Comparison of ENCODE assay signal across 16 cellular contexts in genomic region chr1:36367798-36368197, GRCh38. TPM values are rescaled to one million over a fixed set of nuclear protein-coding genes. Genes with fewer than 3 reads are reported as not detected.
DNase-seq lines count a peak whose midpoint lies in the region; ATAC-seq lines count a peak whose summit lies in the region.
"Had no signal": no experiment of that assay in that cellular context is flagged by ENCODE, and none has a peak within 500 bp of the region (broad histone marks: within the 10 kb centered on the region; RNA-seq: fewer than 3 reads in every experiment).

No MANE protein-coding gene starts in this region.

- peaks cover 7 to 25% of the 10 kb centered on the region in 2 donors for H3K36me3 ChIP-seq in neuronal stem cell (replicated peaks in 1 of 2; ENCODE audit: control insufficient read depth in 2 of 2, insufficient read depth in 2 of 2, low read length in 2 of 2)

- no peak overlapping the region for H3K4me3 Mint-ChIP-seq in T-helper 2 cell treated with Interferon-gamma antibody and Interleukin-4, amounts not matched to agents 5 μg/mL and 100 μg/mL, for 36 hours
- H3K4me3 Mint-ChIP-seq in activated naive CD8-positive, alpha-beta T cell treated with anti-CD3 and anti-CD28 coated beads, Interleukin-2, amount 50 U/mL, for 24 hours = no peak overlapping the region

- H3K9me3 Mint-ChIP-seq in T-helper 2 cell treated with Interferon-gamma antibody and Interleukin-4, amounts not matched to agents 5 μg/mL and 100 μg/mL, for 36 hours = no peaks in the 10 kb centered on the region
- H3K9me3 Mint-ChIP-seq in activated naive CD8-positive, alpha-beta T cell treated with anti-CD3 and anti-CD28 coated beads, Interleukin-2, amount 50 U/mL, for 24 hours = no peaks in the 10 kb centered on the region

- H3K4me2 ChIP-seq in neuronal stem cell (ENCODE audit: insufficient read depth, low read length, poor library complexity, severe bottlenecking) = no peak overlapping the region

- peak overlapping the region; percentile 67 for H2AK5ac ChIP-seq in neuronal stem cell (ENCODE audit: low read depth, low read length)

- peaks cover 20% of the 10 kb centered on the region for H3K36me3 Mint-ChIP-seq in T-helper 2 cell treated with Interferon-gamma antibody and Interleukin-4, amounts not matched to agents 5 μg/mL and 100 μg/mL, for 36 hours (ENCODE audit: low read depth)
- peaks cover 6% of the 10 kb centered on the region for H3K36me3 Mint-ChIP-seq in activated naive CD8-positive, alpha-beta T cell treated with anti-CD3 and anti-CD28 coated beads, Interleukin-2, amount 50 U/mL, for 24 hours (ENCODE audit: low read depth)

- H2BK5ac ChIP-seq in neuronal stem cell (ENCODE audit: low read length) = no peak overlapping the region

- H3K4me1 ChIP-seq in neuronal stem cell (ENCODE audit: control insufficient read depth in 2 of 2, insufficient read depth in 1 of 2, low read depth in 1 of 2, low read length in 2 of 2) = peaks cover 13 to 14% of the 10 kb centered on the region in 2 donors

- DNase-seq in T-helper 2 cell treated with Interferon-gamma antibody and Interleukin-4, amounts not matched to agents 5 μg/mL and 100 μg/mL, for 36 hours (ENCODE audit: low spot score) = no peak
- no peak for DNase-seq in T-helper 2 cell
- DNase-seq in NCI-H187 (lab: John Stamatoyannopoulos, UW) = peak; percentile 75 to 81
- DNase-seq in activated naive CD8-positive, alpha-beta T cell treated with anti-CD3 and anti-CD28 coated beads, Interleukin-2, amount 50 U/mL, for 24 hours = no peak
- DNase-seq in neuronal stem cell (ENCODE audit: low spot score) = no peak
- DNase-seq in occipital lobe (lab: John Stamatoyannopoulos, UW) = no peak
- DNase-seq in ACHN = no peak
- DNase-seq: activated CD4-positive, alpha-beta T cell treated with anti-CD3 and anti-CD28 coated beads, Interleukin-2, amount 50 U/mL, for 48 hours; GM23248; islet precursor cell; MG63; NCI-H2081; NCI-H774; right lobe of liver; stimulated activated CD4-positive, alpha-beta T cell treated with anti-CD3 and anti-CD28 coated beads, Interleukin-4, amount 100 ng/mL, for 24 hours had no signal

- H3K4me3 ChIP-seq in neuronal stem cell (ENCODE audit: low read length in 2 of 2) = no peak overlapping the region
- H3K4me3 ChIP-seq: GM23248, MG63, right lobe of liver had no signal

- no peak overlapping the region for H3K18ac ChIP-seq in neuronal stem cell (ENCODE audit: low read length)

- no peak overlapping the region for H2AFZ ChIP-seq in neuronal stem cell (ENCODE audit: low read length)
- H2AFZ ChIP-seq: GM23248 had no signal

- no peaks in the 10 kb centered on the region for H3K9me3 ChIP-seq in neuronal stem cell (replicated peaks in 1 of 2; ENCODE audit: control insufficient read depth in 2 of 2, insufficient read depth in 1 of 2, low read depth in 1 of 2, low read length in 2 of 2)
- H3K9me3 ChIP-seq: MG63, right lobe of liver had no signal

- WGBS in neuronal stem cell (ENCODE audit: extremely low coverage in 2 of 2, insufficient read length in 2 of 2, insufficient replicate concordance in 1 of 2), 2 donors = no CpG with 5 or more reads among the region's 4 CpGs

- peaks cover 38% of the 10 kb centered on the region for H3K4me1 Mint-ChIP-seq in T-helper 2 cell treated with Interferon-gamma antibody and Interleukin-4, amounts not matched to agents 5 μg/mL and 100 μg/mL, for 36 hours (ENCODE audit: low read depth)
- peaks cover 49% of the 10 kb centered on the region for H3K4me1 Mint-ChIP-seq in activated naive CD8-positive, alpha-beta T cell treated with anti-CD3 and anti-CD28 coated beads, Interleukin-2, amount 50 U/mL, for 24 hours

- H2BK12ac ChIP-seq in neuronal stem cell (ENCODE audit: low read length) = no peak overlapping the region

- H3K27me3 Mint-ChIP-seq in T-helper 2 cell treated with Interferon-gamma antibody and Interleukin-4, amounts not matched to agents 5 μg/mL and 100 μg/mL, for 36 hours (ENCODE audit: low read depth) = no peaks in the 10 kb centered on the region
- no peaks in the 10 kb centered on the region for H3K27me3 Mint-ChIP-seq in activated naive CD8-positive, alpha-beta T cell treated with anti-CD3 and anti-CD28 coated beads, Interleukin-2, amount 50 U/mL, for 24 hours

- no peak overlapping the region for H3K14ac ChIP-seq in neuronal stem cell (ENCODE audit: low read length)

- ATAC-seq in activated naive CD8-positive, alpha-beta T cell treated with anti-CD3 and anti-CD28 coated beads, Interleukin-2, amount 50 U/mL, for 24 hours = no peak
- ATAC-seq in HG02981 (IDR thresholded peaks at IDR 0.05; ENCODE audit: unreplicated experiment) = no peak
- ATAC-seq: right lobe of liver had no signal

- no peak overlapping the region for H3K4ac ChIP-seq in neuronal stem cell (ENCODE audit: low read length)

- no peak overlapping the region for H3K27ac ChIP-seq in neuronal stem cell (replicated peaks; ENCODE audit: low read length)
- H3K27ac ChIP-seq: GM23248, right lobe of liver had no signal

- in situ Hi-C loops in ACHN (cut with HindIII; ENCODE audit: low pct_ligation_motif_present, low pct_unique_long_range_greater_than_20kb, low sequenced_read_pairs) = no loop called here

- H4K91ac ChIP-seq in neuronal stem cell (ENCODE audit: low read depth, low read length, poor library complexity) = no peak overlapping the region

- peaks cover 9% of the 10 kb centered on the region for H3K79me1 ChIP-seq in neuronal stem cell (ENCODE audit: low read depth, low read length)

- no peak overlapping the region for H2BK120ac ChIP-seq in neuronal stem cell (ENCODE audit: low read depth, low read length)

- no peak overlapping the region for H3K23ac ChIP-seq in neuronal stem cell (ENCODE audit: low read depth, low read length, poor library complexity)

- no peak overlapping the region for H2BK15ac ChIP-seq in neuronal stem cell (ENCODE audit: low read length)

- H3K9ac ChIP-seq in neuronal stem cell (ENCODE audit: low read depth, low read length, poor library complexity) = no peak overlapping the region
- H3K9ac ChIP-seq: GM23248 had no signal

- no peak overlapping the region for H4K8ac ChIP-seq in neuronal stem cell (ENCODE audit: low read depth, low read length)

- peak overlapping the region; percentile 50 for H3K27ac Mint-ChIP-seq in T-helper 2 cell treated with Interferon-gamma antibody and Interleukin-4, amounts not matched to agents 5 μg/mL and 100 μg/mL, for 36 hours
- peak overlapping the region; percentile 44 for H3K27ac Mint-ChIP-seq in activated naive CD8-positive, alpha-beta T cell treated with anti-CD3 and anti-CD28 coated beads, Interleukin-2, amount 50 U/mL, for 24 hours

- H3K27me3 ChIP-seq in neuronal stem cell (ENCODE audit: control insufficient read depth in 3 of 3, insufficient read depth in 3 of 3, low read depth in 1 of 3, low read length in 3 of 3) = no peaks in the 10 kb centered on the region
- H3K27me3 ChIP-seq: MG63, right lobe of liver had no signal

RNA-seq across cellular contexts. Expression of gene STK40, which starts 17.9 kb away (rescaled TPM):
- polyA plus RNA-seq in neuronal stem cell (2013, experiment 1 of 2) = 49.4 TPM
- 50.2 TPM for polyA plus RNA-seq in neuronal stem cell (2013, experiment 2 of 2)
- 13.1 TPM for total RNA-seq in occipital lobe

RNA-seq across cellular contexts. Expression of gene LSM10, which starts 29.9 kb away (rescaled TPM):
- 46.9 TPM for polyA plus RNA-seq in neuronal stem cell (2013, experiment 1 of 2)
- 46.5 TPM for polyA plus RNA-seq in neuronal stem cell (2013, experiment 2 of 2)
- total RNA-seq in occipital lobe = 3.1 TPM

RNA-seq across cellular contexts. Expression of gene EVA1B, which starts 44.4 kb away (rescaled TPM):
- polyA plus RNA-seq in neuronal stem cell (2013, experiment 1 of 2) = 26.4 TPM
- polyA plus RNA-seq in neuronal stem cell (2013, experiment 2 of 2) = 25.2 TPM
- total RNA-seq in occipital lobe = 4.5 TPM

Comparison
In these comparisons a context has a peak if more than half of its experiments do, and no peak if none do; other contexts are left out.
1. DNase-seq: peak in NCI-H187 (2 of 2); none in T-helper 2 cell treated with Interferon-gamma antibody and Interleukin-4, amounts not matched to agents 5 μg/mL and 100 μg/mL, for 36 hours (single experiment), T-helper 2 cell (0 of 5), activated naive CD8-positive, alpha-beta T cell treated with anti-CD3 and anti-CD28 coated beads, Interleukin-2, amount 50 U/mL, for 24 hours (single experiment), neuronal stem cell (single experiment), occipital lobe (single experiment) and ACHN (single experiment).